29 cellular contexts compared by ENCODE assay signal in the genomic region with DNA sequence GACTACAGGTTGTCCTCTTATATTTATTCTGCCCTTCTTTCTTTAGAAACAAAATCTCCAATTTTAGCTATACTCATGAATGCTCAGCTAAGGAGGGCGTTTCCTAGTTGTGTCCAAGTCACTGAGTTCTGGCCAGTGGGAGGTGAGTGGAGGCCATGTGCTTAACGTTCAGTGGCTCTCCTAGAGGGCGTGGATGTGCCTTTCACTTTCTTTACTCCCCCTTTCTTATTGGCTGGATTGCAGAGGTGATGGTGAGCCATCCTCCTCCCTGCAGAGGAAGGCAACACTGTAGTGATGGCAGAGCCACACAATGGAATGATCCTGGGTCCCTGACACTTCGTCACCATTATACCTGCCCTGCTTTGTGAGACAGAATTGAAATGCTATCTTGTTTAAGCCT. TPM values are rescaled to one million over a fixed set of nuclear protein-coding genes. Genes with fewer than 3 reads are reported as not detected.
DNase-seq lines count a peak whose midpoint lies in the region; ATAC-seq, FAIRE-seq and TF ChIP-seq lines count a peak whose summit lies in the region.
"Had no signal": no experiment of that assay in that cellular context is flagged by ENCODE, and none has a peak within 500 bp of the region (broad histone marks: within the 10 kb centered on the region; RNA-seq: fewer than 3 reads in every experiment).

No MANE protein-coding gene starts in this region.

- H3K9me3 Mint-ChIP-seq in natural killer cell treated with Interleukin-12 subunit alpha and Interleukin-12 subunit beta and Interleukin-15 and Interleukin-18, amount 100 ng/mL, for 72 hours, result no peaks in the 10 kb centered on the region
- H3K9me3 Mint-ChIP-seq in natural killer cell, result no peaks in the 10 kb centered on the region
- H3K9me3 Mint-ChIP-seq in activated naive CD8-positive, alpha-beta T cell treated with anti-CD3 and anti-CD28 coated beads, Interleukin-2, amount 10 ng/mL, durations not matched to agents 7 days and 5 days, result peaks cover 3% of the 10 kb centered on the region
- H3K9me3 Mint-ChIP-seq: activated naive CD4-positive, alpha-beta T cell treated with anti-CD3 and anti-CD28 coated beads, Interleukin-2, amount 50 U/mL, for 24 hours; activated T-helper 2 cell treated with anti-CD3 and anti-CD28 coated beads, Interferon-gamma antibody, Interleukin-2, Interleukin-4, amounts not matched to agents 10 μg/mL and 5 μg/mL and 100 μg/mL, durations not matched to agents 14 hours and 24 hours and 36 hours; naive B cell had no signal

- H3K27ac Mint-ChIP-seq in natural killer cell treated with Interleukin-12 subunit alpha and Interleukin-12 subunit beta and Interleukin-15 and Interleukin-18, amount 100 ng/mL, for 72 hours, result peak overlapping the region; percentile 47 to 53
- H3K27ac Mint-ChIP-seq in natural killer cell, result no peak overlapping the region
- peak overlapping the region; percentile 81 for H3K27ac Mint-ChIP-seq in activated naive CD8-positive, alpha-beta T cell treated with anti-CD3 and anti-CD28 coated beads, Interleukin-2, amount 10 ng/mL, durations not matched to agents 7 days and 5 days
- H3K27ac Mint-ChIP-seq: activated naive CD4-positive, alpha-beta T cell treated with anti-CD3 and anti-CD28 coated beads, Interleukin-2, amount 50 U/mL, for 24 hours; activated T-helper 2 cell treated with anti-CD3 and anti-CD28 coated beads, Interferon-gamma antibody, Interleukin-2, Interleukin-4, amounts not matched to agents 10 μg/mL and 5 μg/mL and 100 μg/mL, durations not matched to agents 14 hours and 24 hours and 36 hours had no signal

- peak overlapping the region; percentile 2 for H3K4me3 Mint-ChIP-seq in natural killer cell treated with Interleukin-12 subunit alpha and Interleukin-12 subunit beta and Interleukin-15 and Interleukin-18, amount 100 ng/mL, for 72 hours
- H3K4me3 Mint-ChIP-seq in natural killer cell, result no peak overlapping the region
- peak overlapping the region; percentile 68 for H3K4me3 Mint-ChIP-seq in activated naive CD8-positive, alpha-beta T cell treated with anti-CD3 and anti-CD28 coated beads, Interleukin-2, amount 10 ng/mL, durations not matched to agents 7 days and 5 days
- H3K4me3 Mint-ChIP-seq: activated naive CD4-positive, alpha-beta T cell treated with anti-CD3 and anti-CD28 coated beads, Interleukin-2, amount 50 U/mL, for 24 hours had no signal

- FAIRE-seq in H54 (lab: Jason Lieb, UNC), result no peak
- FAIRE-seq: bronchial epithelial cell, endothelial cell of umbilical vein, frontal cortex had no signal

- no peak for TF ChIP-seq POLR2A in H54 (IDR thresholded peaks at IDR 0.05; ENCODE audit: low read depth, low read length)

- intact Hi-C loops in natural killer cell (cut with micrococcal nuclease), result no loop called here

- H3K4me1 Mint-ChIP-seq in natural killer cell treated with Interleukin-12 subunit alpha and Interleukin-12 subunit beta and Interleukin-15 and Interleukin-18, amount 100 ng/mL, for 72 hours (ENCODE audit: low read depth in 2 of 2), result peaks cover 51 to 66% of the 10 kb centered on the region in 2 donors
- peaks cover 15 to 17% of the 10 kb centered on the region in 2 donors for H3K4me1 Mint-ChIP-seq in natural killer cell
- H3K4me1 Mint-ChIP-seq in activated naive CD8-positive, alpha-beta T cell treated with anti-CD3 and anti-CD28 coated beads, Interleukin-2, amount 10 ng/mL, durations not matched to agents 7 days and 5 days, result peaks cover 65% of the 10 kb centered on the region

- H3K36me3 Mint-ChIP-seq in natural killer cell treated with Interleukin-12 subunit alpha and Interleukin-12 subunit beta and Interleukin-15 and Interleukin-18, amount 100 ng/mL, for 72 hours, result no peaks in the 10 kb centered on the region
- no peaks in the 10 kb centered on the region for H3K36me3 Mint-ChIP-seq in natural killer cell
- no peaks in the 10 kb centered on the region for H3K36me3 Mint-ChIP-seq in activated naive CD8-positive, alpha-beta T cell treated with anti-CD3 and anti-CD28 coated beads, Interleukin-2, amount 10 ng/mL, durations not matched to agents 7 days and 5 days
- H3K36me3 Mint-ChIP-seq: activated naive CD4-positive, alpha-beta T cell treated with anti-CD3 and anti-CD28 coated beads, Interleukin-2, amount 50 U/mL, for 24 hours; naive B cell had no signal

- H3K27me3 Mint-ChIP-seq in natural killer cell treated with Interleukin-12 subunit alpha and Interleukin-12 subunit beta and Interleukin-15 and Interleukin-18, amount 100 ng/mL, for 72 hours, result no peaks in the 10 kb centered on the region
- peaks cover 0 to 6% of the 10 kb centered on the region in 2 donors for H3K27me3 Mint-ChIP-seq in natural killer cell (ENCODE audit: low read depth in 2 of 2)
- H3K27me3 Mint-ChIP-seq in activated naive CD8-positive, alpha-beta T cell treated with anti-CD3 and anti-CD28 coated beads, Interleukin-2, amount 10 ng/mL, durations not matched to agents 7 days and 5 days, result no peaks in the 10 kb centered on the region
- H3K27me3 Mint-ChIP-seq: activated naive CD4-positive, alpha-beta T cell treated with anti-CD3 and anti-CD28 coated beads, Interleukin-2, amount 50 U/mL, for 24 hours had no signal

- ATAC-seq in natural killer cell treated with Interleukin-12 subunit alpha and Interleukin-12 subunit beta and Interleukin-15 and Interleukin-18, amount 100 ng/mL, for 72 hours, result peak in 1 of 2 donors; percentile 39
- ATAC-seq in natural killer cell (no peak), left lobe of liver (no peak)
- peak; percentile 53 for ATAC-seq in activated naive CD8-positive, alpha-beta T cell treated with anti-CD3 and anti-CD28 coated beads, Interleukin-2, amount 10 ng/mL, durations not matched to agents 7 days and 5 days (ENCODE audit: low read depth)
- ATAC-seq: heart right ventricle, psoas muscle, sciatic nerve had no signal

- POLR2A ChIA-PET in activated naive CD8-positive, alpha-beta T cell treated with anti-CD3 and anti-CD28 coated beads, Interleukin-2, amount 10 ng/mL, durations not matched to agents 7 days and 5 days (lab: Charles Lee), result interaction anchor here (0.6 to 2.0 kb wide), 5 partner anchors 11 to 306 kb away, joined by 3 to 6 read pairs (median 3); no protein-coding TSS in a partner anchor

- no peak for DNase-seq in natural killer cell treated with Interleukin-12 subunit alpha and Interleukin-12 subunit beta and Interleukin-15 and Interleukin-18, amount 100 ng/mL, for 72 hours (ENCODE audit: low spot score)
- no peak for DNase-seq in natural killer cell
- peak; percentile 61 for DNase-seq in NCI-H82 treated with DMSO at 0.1 percent for 48 hours (lab: John Stamatoyannopoulos, UW; ENCODE audit: unreplicated experiment)
- DNase-seq in activated naive CD8-positive, alpha-beta T cell treated with anti-CD3 and anti-CD28 coated beads, Interleukin-2, amount 10 ng/mL, durations not matched to agents 7 days and 5 days, result no peak
- no peak for DNase-seq in Ammon's horn (ENCODE audit: low spot score)
- no peak for DNase-seq in left lobe of liver (ENCODE audit: low spot score)
- no peak for DNase-seq in H54 (ENCODE audit: insufficient read length, low spot score)
- DNase-seq in dedifferentiated amniotic fluid mesenchymal stem cell (ENCODE audit: extremely low spot score), result no peak
- DNase-seq: activated CD8-positive, alpha-beta memory T cell treated with anti-CD3 and anti-CD28 coated beads, Interleukin-2, amount 50 U/mL, for 4 hours; anterior cingulate cortex; BE2C; EL; heart right ventricle; IMR-90; NCI-H1048; NCI-H187 treated with DMSO at 0.1 percent for 48 hours; NCI-H526; nucleus accumbens; psoas muscle; T1000; tibial artery; WERI-Rb-1 had no signal

- no peak for TF ChIP-seq CTCF in natural killer cell (IDR thresholded peaks at IDR 0.05)

RNA-seq across cellular contexts. Expression of a gene that starts 54.6 kb away (rescaled TPM):
- total RNA-seq in natural killer cell treated with Interleukin-12 subunit alpha and Interleukin-12 subunit beta and Interleukin-15 and Interleukin-18, amount 100 ng/mL, for 72 hours, result 10 to 100 TPM; 56.9 to 62.2 TPM
- total RNA-seq in natural killer cell (10 to 100 TPM; 17.3 to 23.2 (median 20.7) TPM), left lobe of liver (29.1 TPM)
- total RNA-seq in activated naive CD8-positive, alpha-beta T cell treated with anti-CD3 and anti-CD28 coated beads, Interleukin-2, amount 10 ng/mL, durations not matched to agents 7 days and 5 days, result 10 to 100 TPM; 21.7 to 23.7 TPM

RNA-seq across cellular contexts. Expression of a gene that starts 55.0 kb away (rescaled TPM):
- total RNA-seq in natural killer cell treated with Interleukin-12 subunit alpha and Interleukin-12 subunit beta and Interleukin-15 and Interleukin-18, amount 100 ng/mL, for 72 hours, result 100 to 1,000 TPM; 176 to 255 TPM
- total RNA-seq in natural killer cell (10 to 100 TPM; 78.9 to 95.1 (median 93.8) TPM), left lobe of liver (170 TPM)
- 10 to 100 TPM; 83.8 to 87.8 TPM for total RNA-seq in activated naive CD8-positive, alpha-beta T cell treated with anti-CD3 and anti-CD28 coated beads, Interleukin-2, amount 10 ng/mL, durations not matched to agents 7 days and 5 days

Comparison
In these comparisons a context has a peak if more than half of its experiments do, and no peak if none do; other contexts are left out.
1. H3K27ac Mint-ChIP-seq: peak in natural killer cell treated with Interleukin-12 subunit alpha and Interleukin-12 subunit beta and Interleukin-15 and Interleukin-18, amount 100 ng/mL, for 72 hours (2 of 2) and activated naive CD8-positive, alpha-beta T cell treated with anti-CD3 and anti-CD28 coated beads, Interleukin-2, amount 10 ng/mL, durations not matched to agents 7 days and 5 days (single experiment); none in natural killer cell (0 of 2).